Comparison of ENCODE assay signal across 9 cellular contexts in the genomic region with DNA sequence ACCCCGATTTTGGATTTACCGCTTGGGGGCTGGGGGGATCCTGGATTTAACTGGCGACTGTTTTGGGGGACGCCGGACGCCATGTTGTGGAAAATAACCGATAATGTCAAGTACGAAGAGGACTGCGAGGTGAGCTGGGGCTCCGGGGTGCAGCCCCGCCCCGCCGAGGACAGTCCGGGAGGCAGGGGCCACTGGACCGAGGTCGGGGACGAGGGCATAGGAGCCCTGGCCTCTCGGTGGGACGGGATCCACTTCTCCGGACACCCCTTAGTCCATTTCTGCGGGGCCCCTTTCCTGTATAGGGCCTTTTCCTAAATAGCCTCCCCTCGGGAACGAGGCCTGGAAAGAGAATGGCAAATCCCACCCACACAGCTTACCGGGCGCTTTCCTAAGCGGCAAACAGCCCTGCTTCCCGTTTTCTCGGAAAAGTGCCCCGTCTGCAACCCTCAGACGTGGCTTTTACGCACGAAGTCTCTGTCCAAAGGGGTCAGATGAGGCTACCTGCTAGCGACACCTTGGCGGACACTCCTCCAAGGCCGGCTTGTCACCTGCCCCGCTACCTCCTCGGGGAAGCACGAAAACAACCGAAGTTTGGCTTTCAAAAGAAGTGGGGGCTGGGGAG. TPM values are rescaled to one million over a fixed set of nuclear protein-coding genes. Genes with fewer than 3 reads are reported as not detected.
DNase-seq lines count a peak whose midpoint lies in the region; TF ChIP-seq lines count a peak whose summit lies in the region.
"Had no signal": no experiment of that assay in that cellular context is flagged by ENCODE, and none has a peak within 500 bp of the region (broad histone marks: within the 10 kb centered on the region; RNA-seq: fewer than 3 reads in every experiment).

No MANE protein-coding gene starts in this region.

- DNase-seq in EL (peak; percentile 38), MV-4-11 (lab: John Stamatoyannopoulos, UW) (peak; percentile 2), esophagus squamous epithelium (lab: John Stamatoyannopoulos, UW) (no peak), ecto neural progenitor cell (ENCODE audit: low spot score) (no peak), T-helper 9 cell (no peak), NCI-H1694 treated with DMSO at 0.1 percent for 48 hours (lab: John Stamatoyannopoulos, UW) (no peak)
- DNase-seq in activated naive CD4-positive, alpha-beta T cell treated with anti-CD3 and anti-CD28 coated beads, Interleukin-2, amount 10 ng/mL, durations not matched to agents 7 days and 5 days, result no peak

- H3K4me1 ChIP-seq in esophagus squamous epithelium (peaks cover 35 to 98% (median 44%) of the 10 kb centered on the region in 3 donors), rectal smooth muscle tissue (ENCODE audit: control insufficient read depth, insufficient read depth, low read length) (no peaks in the 10 kb centered on the region)

- H3K27me3 Mint-ChIP-seq in activated naive CD4-positive, alpha-beta T cell treated with anti-CD3 and anti-CD28 coated beads, Interleukin-2, amount 10 ng/mL, durations not matched to agents 7 days and 5 days, result peaks cover 100% of the 10 kb centered on the region

- no peaks in the 10 kb centered on the region for H3K9me3 ChIP-seq in esophagus squamous epithelium

- peaks cover 0 to 100% (median 9%) of the 10 kb centered on the region in 4 donors for H3K27me3 ChIP-seq in esophagus squamous epithelium
- H3K27me3 ChIP-seq in rectal smooth muscle tissue (ENCODE audit: control insufficient read depth, insufficient read depth, low read length), result peaks cover 44% of the 10 kb centered on the region

- peaks cover 20% of the 10 kb centered on the region for H3K4me1 Mint-ChIP-seq in activated naive CD4-positive, alpha-beta T cell treated with anti-CD3 and anti-CD28 coated beads, Interleukin-2, amount 10 ng/mL, durations not matched to agents 7 days and 5 days

- TF ChIP-seq POLR2A in esophagus squamous epithelium (IDR thresholded peaks at IDR 0.05), result peak in 1 of 4 donors; percentile 25

- no peak overlapping the region for H3K4me3 Mint-ChIP-seq in activated naive CD4-positive, alpha-beta T cell treated with anti-CD3 and anti-CD28 coated beads, Interleukin-2, amount 10 ng/mL, durations not matched to agents 7 days and 5 days

- H3K27ac ChIP-seq in esophagus squamous epithelium (peak overlapping the region; percentile 89 to 97 (median 92)), rectal smooth muscle tissue (ENCODE audit: low read depth, low read length) (peak overlapping the region; percentile 49)

- H3K9ac ChIP-seq in rectal smooth muscle tissue (ENCODE audit: low read length), result peak overlapping the region; percentile 25

- no peak overlapping the region for H3K27ac Mint-ChIP-seq in activated naive CD4-positive, alpha-beta T cell treated with anti-CD3 and anti-CD28 coated beads, Interleukin-2, amount 10 ng/mL, durations not matched to agents 7 days and 5 days
- H3K27ac Mint-ChIP-seq: activated naive CD4-positive, alpha-beta T cell treated with anti-CD3 and anti-CD28 coated beads for 36 hours had no signal

- WGBS in esophagus squamous epithelium, 2 donors, result 3 to 6% methylated on average over 13 to 20 of the region's 39 CpGs

- peaks cover 0 to 21% (median 0%) of the 10 kb centered on the region in 3 donors for H3K36me3 ChIP-seq in esophagus squamous epithelium
- H3K36me3 ChIP-seq in rectal smooth muscle tissue (ENCODE audit: control insufficient read depth, insufficient read depth, low read length), result no peaks in the 10 kb centered on the region

- no peaks in the 10 kb centered on the region for H3K9me3 Mint-ChIP-seq in activated naive CD4-positive, alpha-beta T cell treated with anti-CD3 and anti-CD28 coated beads, Interleukin-2, amount 10 ng/mL, durations not matched to agents 7 days and 5 days
- H3K9me3 Mint-ChIP-seq: activated naive CD4-positive, alpha-beta T cell treated with anti-CD3 and anti-CD28 coated beads for 36 hours had no signal

- CTCF ChIA-PET in activated naive CD4-positive, alpha-beta T cell treated with anti-CD3 and anti-CD28 coated beads, Interleukin-2, amount 10 ng/mL, durations not matched to agents 7 days and 5 days (lab: Charles Lee), result no interaction called here

- no peak for TF ChIP-seq CTCF in esophagus squamous epithelium (IDR thresholded peaks at IDR 0.05)

- intact Hi-C loops in esophagus squamous epithelium (cut with DNase I), result no loop called here

- no peaks in the 10 kb centered on the region for H3K36me3 Mint-ChIP-seq in activated naive CD4-positive, alpha-beta T cell treated with anti-CD3 and anti-CD28 coated beads, Interleukin-2, amount 10 ng/mL, durations not matched to agents 7 days and 5 days

- H3K4me3 ChIP-seq in esophagus squamous epithelium (peak overlapping the region; percentile 66 to 85 (median 76)), rectal smooth muscle tissue (ENCODE audit: low read length) (peak overlapping the region; percentile 63)

RNA-seq across cellular contexts. Expression of gene TFAP2C, which starts 0.5 kb away (rescaled TPM):
- 10 to 100 TPM; 25.9 to 34.8 (median 31.8) TPM for total RNA-seq in esophagus squamous epithelium
- total RNA-seq: activated naive CD4-positive, alpha-beta T cell treated with anti-CD3 and anti-CD28 coated beads for 36 hours had no signal

Comparison
In these comparisons a context has a peak if more than half of its experiments do, and no peak if none do; other contexts are left out.
1. DNase-seq: peak in EL (single experiment) and MV-4-11 (single experiment); none in esophagus squamous epithelium (single experiment), ecto neural progenitor cell (single experiment), T-helper 9 cell (single experiment), NCI-H1694 treated with DMSO at 0.1 percent for 48 hours (single experiment) and activated naive CD4-positive, alpha-beta T cell treated with anti-CD3 and anti-CD28 coated beads, Interleukin-2, amount 10 ng/mL, durations not matched to agents 7 days and 5 days (single experiment).